Comparison of ENCODE assay signal across 18 cellular contexts in genomic region chr1:181010789-181011188, GRCh38. TPM values are rescaled to one million over a fixed set of nuclear protein-coding genes. Genes with fewer than 3 reads are reported as not detected.
DNase-seq lines count a peak whose midpoint lies in the region; ATAC-seq and TF ChIP-seq lines count a peak whose summit lies in the region.
"Had no signal": no experiment of that assay in that cellular context is flagged by ENCODE, and none has a peak within 500 bp of the region (broad histone marks: within the 10 kb centered on the region; RNA-seq: fewer than 3 reads in every experiment).

No MANE protein-coding gene starts in this region.

- H3K9me3 ChIP-seq in BLaER1 treated with 17β-estradiol and CSF1 and Interleukin-3, amounts not matched to agents 10 nM and 100 nM (replicated peaks in 1 of 11), result peaks cover 0 to 46% (median 11%) of the 10 kb centered on the region in 11 experiments; a peak in 11 of 22 replicates
- no peaks in the 10 kb centered on the region for H3K9me3 ChIP-seq in adipocyte (ENCODE audit: control insufficient read depth, low read length)
- H3K9me3 ChIP-seq in right atrium auricular region, result no peaks in the 10 kb centered on the region
- no peaks in the 10 kb centered on the region for H3K9me3 ChIP-seq in effector memory CD4-positive, alpha-beta T cell (ENCODE audit: control insufficient read depth, low read length)
- H3K9me3 ChIP-seq: colonic mucosa had no signal

- H3K4me3 ChIP-seq in BLaER1 treated with 17β-estradiol and CSF1 and Interleukin-3, amounts not matched to agents 10 nM and 100 nM, result no peak overlapping the region
- H3K4me3 ChIP-seq in adipocyte (ENCODE audit: low read length) (peak overlapping the region; percentile 40), fibroblast of villous mesenchyme (ENCODE audit: low read depth, low read length) (no peak overlapping the region), right atrium auricular region (no peak overlapping the region)
- no peak overlapping the region for H3K4me3 ChIP-seq in effector memory CD4-positive, alpha-beta T cell (ENCODE audit: insufficient read depth, low read depth, low read length, poor library complexity, severe bottlenecking)
- H3K4me3 ChIP-seq: colonic mucosa had no signal

- no peak for TF ChIP-seq CTCF in fibroblast of villous mesenchyme (IDR thresholded peaks at IDR 0.05; ENCODE audit: insufficient read depth, low read depth, low read length)
- TF ChIP-seq CTCF in right atrium auricular region (IDR thresholded peaks at IDR 0.05), result no peak

- intact Hi-C loops in sciatic nerve (cut with DNase I), result no loop called here

- ATAC-seq in sciatic nerve, result peak; percentile 77
- ATAC-seq: activated naive CD4-positive, alpha-beta T cell treated with anti-CD3 and anti-CD28 coated beads, Interleukin-2, amount 50 U/mL, for 72 hours; left ventricle myocardium superior; natural killer cell treated with Interleukin-12 subunit alpha and Interleukin-12 subunit beta and Interleukin-15 and Interleukin-18, amount 100 ng/mL, for 72 hours; stimulated activated naive CD8-positive, alpha-beta T cell treated with anti-CD3 and anti-CD28 coated beads, Interleukin-15, amount 100 ng/mL, for 72 hours had no signal

- peaks cover 44 to 63% (median 55%) of the 10 kb centered on the region in 10 experiments for H3K4me1 ChIP-seq in BLaER1 treated with 17β-estradiol and CSF1 and Interleukin-3, amounts not matched to agents 10 nM and 100 nM
- H3K4me1 ChIP-seq in adipocyte (ENCODE audit: control insufficient read depth, insufficient read depth, low read length) (peaks cover 33% of the 10 kb centered on the region), right atrium auricular region (peaks cover 0 to 21% of the 10 kb centered on the region in 2 donors)
- no peaks in the 10 kb centered on the region for H3K4me1 ChIP-seq in effector memory CD4-positive, alpha-beta T cell (ENCODE audit: control insufficient read depth, insufficient read depth, low read length, poor library complexity, severe bottlenecking)
- H3K4me1 ChIP-seq: colonic mucosa had no signal

- H3K4me2 ChIP-seq in BLaER1 treated with 17β-estradiol and CSF1 and Interleukin-3, amounts not matched to agents 10 nM and 100 nM, result peak overlapping the region in 9 of 11 experiments; percentile 4 to 84 (median 76); a peak in 12 of 22 replicates

- peaks cover 0 to 88% (median 13%) of the 10 kb centered on the region in 11 experiments; a peak in 14 of 22 replicates for H4K20me1 ChIP-seq in BLaER1 treated with 17β-estradiol and CSF1 and Interleukin-3, amounts not matched to agents 10 nM and 100 nM

- H3K27me3 ChIP-seq in BLaER1 treated with 17β-estradiol and CSF1 and Interleukin-3, amounts not matched to agents 10 nM and 100 nM, result no peaks in the 10 kb centered on the region
- no peaks in the 10 kb centered on the region for H3K27me3 ChIP-seq in adipocyte (replicated peaks; ENCODE audit: control insufficient read depth, insufficient read depth, low read length)
- H3K27me3 ChIP-seq in right atrium auricular region, result no peaks in the 10 kb centered on the region
- no peaks in the 10 kb centered on the region for H3K27me3 ChIP-seq in effector memory CD4-positive, alpha-beta T cell (replicated peaks; ENCODE audit: control insufficient read depth, insufficient read depth, low read length, poor library complexity, severe bottlenecking)
- H3K27me3 ChIP-seq: colonic mucosa had no signal

- peaks cover 0 to 48% (median 21%) of the 10 kb centered on the region in 11 experiments; a peak in 18 of 22 replicates for H3K36me3 ChIP-seq in BLaER1 treated with 17β-estradiol and CSF1 and Interleukin-3, amounts not matched to agents 10 nM and 100 nM
- no peaks in the 10 kb centered on the region for H3K36me3 ChIP-seq in adipocyte (ENCODE audit: control insufficient read depth, insufficient read depth, low read length, severe bottlenecking)
- H3K36me3 ChIP-seq in right atrium auricular region, result no peaks in the 10 kb centered on the region
- H3K36me3 ChIP-seq in effector memory CD4-positive, alpha-beta T cell (ENCODE audit: control insufficient read depth, insufficient read depth, low read length), result no peaks in the 10 kb centered on the region
- H3K36me3 ChIP-seq: colonic mucosa had no signal

- no peak overlapping the region for H3K9ac ChIP-seq in BLaER1 treated with 17β-estradiol and CSF1 and Interleukin-3, amounts not matched to agents 10 nM and 100 nM
- peak overlapping the region; percentile 65 for H3K9ac ChIP-seq in adipocyte (ENCODE audit: low read length)

- DNase-seq in adipocyte (ENCODE audit: low read depth) (peak; percentile 69), fibroblast of villous mesenchyme (ENCODE audit: low read depth) (peak; percentile 32), sciatic nerve (ENCODE audit: low spot score) (no peak), right atrium auricular region (ENCODE audit: low spot score) (no peak), SK-N-DZ (ENCODE audit: low spot score) (no peak), putamen (ENCODE audit: low spot score) (no peak)
- no peak for DNase-seq in effector memory CD4-positive, alpha-beta T cell
- DNase-seq: activated CD4-positive, alpha-beta T cell treated with anti-CD3 and anti-CD28 coated beads for 48 hours; activated T-cell treated with anti-CD3 and anti-CD28 coated beads, Interleukin-2, amount 50 U/mL, for 1 hour; colonic mucosa; left ventricle myocardium superior; NCI-H1930; NCI-H748 treated with DMSO at 0.1 percent for 48 hours; stimulated activated naive CD8-positive, alpha-beta T cell treated with anti-CD3 and anti-CD28 coated beads, Interleukin-15, amount 100 ng/mL, for 72 hours had no signal

- H3K27ac ChIP-seq in BLaER1 treated with 17β-estradiol and CSF1 and Interleukin-3, amounts not matched to agents 10 nM and 100 nM, result peak overlapping the region in 8 of 11 experiments; percentile 72 to 88 (median 83); a peak in 10 of 22 replicates
- no peak overlapping the region for H3K27ac ChIP-seq in right atrium auricular region
- H3K27ac ChIP-seq in effector memory CD4-positive, alpha-beta T cell (ENCODE audit: insufficient read depth, low read length, poor library complexity, severe bottlenecking), result no peak overlapping the region
- H3K27ac ChIP-seq: colonic mucosa, epithelial cell of prostate had no signal

RNA-seq across cellular contexts. Expression of gene STX6, which starts 11.9 kb away (rescaled TPM):
- total RNA-seq in fibroblast of villous mesenchyme (23.8 and 48.4 TPM in 2 replicates), sciatic nerve (31.8 TPM), right atrium auricular region (10 to 100 TPM in 1 of 2 donors, 1 to 10 TPM in 1; 6.6 to 12.0 TPM)
- polyA plus RNA-seq in SK-N-DZ (2014; cell fraction: cytosol; rRNA removed), result 11.5 and 13.6 TPM in 2 replicates
- polyA plus RNA-seq in SK-N-DZ (2014; cell fraction: nucleus; rRNA removed), result 8.7 and 11.3 TPM in 2 replicates

RNA-seq across cellular contexts. Expression of gene MR1, which starts 23.0 kb away (rescaled TPM):
- total RNA-seq in fibroblast of villous mesenchyme (17.1 and 35.8 TPM in 2 replicates), sciatic nerve (17.0 TPM), right atrium auricular region (1 to 10 TPM; 9.9 to 10.0 TPM)
- 0.07 and 0.42 TPM in 2 replicates for polyA plus RNA-seq in SK-N-DZ (2014; cell fraction: cytosol; rRNA removed)
- 0.05 TPM in 1 of 2 replicates, not detected in the other for polyA plus RNA-seq in SK-N-DZ (2014; cell fraction: nucleus; rRNA removed)

Comparison
In these comparisons a context has a peak if more than half of its experiments do, and no peak if none do; other contexts are left out.
1. H3K27ac ChIP-seq: peak in BLaER1 treated with 17β-estradiol and CSF1 and Interleukin-3, amounts not matched to agents 10 nM and 100 nM (8 of 11); none in right atrium auricular region (0 of 2) and effector memory CD4-positive, alpha-beta T cell (single experiment).
2. DNase-seq: peak in adipocyte (single experiment) and fibroblast of villous mesenchyme (single experiment); none in sciatic nerve (single experiment), right atrium auricular region (single experiment), effector memory CD4-positive, alpha-beta T cell (0 of 3), SK-N-DZ (single experiment) and putamen (single experiment).